Comparison of ENCODE assay signal across 19 cellular contexts in genomic region chr11:126361400-126361799, GRCh38.
"Had no signal": no experiment of that assay in that cellular context is flagged by ENCODE, and none has a peak within 500 bp of the region (broad histone marks: within the 10 kb centered on the region; RNA-seq: fewer than 3 reads in every experiment).

No MANE protein-coding gene starts in this region.

- H3K9me3 ChIP-seq: breast epithelium, heart left ventricle, neutrophil, prostate gland, testis had no signal

- H3K27me3 Mint-ChIP-seq: activated CD4-positive, alpha-beta T cell treated with anti-CD3 and anti-CD28 coated beads, Interleukin-2, amount 10 ng/mL, durations not matched to agents 7 days and 5 days had no signal

- H3K27ac ChIP-seq: prostate gland had no signal

- H3K36me3 Mint-ChIP-seq: mesothelial cell of epicardium, WTC11 had no signal

- H3K27ac Mint-ChIP-seq: activated CD4-positive, alpha-beta T cell treated with anti-CD3 and anti-CD28 coated beads, Interleukin-2, amount 10 ng/mL, durations not matched to agents 7 days and 5 days; activated T-helper 2 cell treated with anti-CD3 and anti-CD28 coated beads, Interferon-gamma antibody, Interleukin-2, Interleukin-4, amounts not matched to agents 10 μg/mL and 5 μg/mL and 100 μg/mL, durations not matched to agents 14 hours and 24 hours and 36 hours; mesothelial cell of epicardium; T-helper 1 cell treated with Interleukin-12 subunit alpha and Interleukin-12 subunit beta and Interleukin-4 antibody, amounts not matched to agents 30 μg/mL and 1 μg/mL, for 36 hours; WTC11 had no signal

- DNase-seq: activated CD4-positive, alpha-beta T cell treated with anti-CD3 and anti-CD28 coated beads, Interleukin-2, amount 10 ng/mL, durations not matched to agents 7 days and 5 days; activated CD8-positive, alpha-beta memory T cell treated with anti-CD3 and anti-CD28 coated beads for 24 hours; activated naive CD4-positive, alpha-beta T cell treated with anti-CD3 and anti-CD28 coated beads, Interleukin-2, amount 50 U/mL, for 16 hours; amygdala; effector CD4-positive, alpha-beta T cell; foreskin melanocyte; stimulated activated CD4-positive, alpha-beta T cell treated with anti-CD3 and anti-CD28 coated beads, Interleukin-12 subunit alpha, Interleukin-12 subunit beta, amount 100 ng/mL, for 4 hours; stimulated activated naive CD8-positive, alpha-beta T cell treated with anti-CD3 and anti-CD28 coated beads, Interleukin-15, Interleukin-2, amounts not matched to agents 100 U/mL and 50 U/mL, for 24 hours; testis had no signal

- H3K4me3 Mint-ChIP-seq: activated CD4-positive, alpha-beta T cell treated with anti-CD3 and anti-CD28 coated beads, Interleukin-2, amount 10 ng/mL, durations not matched to agents 7 days and 5 days; mesothelial cell of epicardium; T-helper 1 cell treated with Interleukin-12 subunit alpha and Interleukin-12 subunit beta and Interleukin-4 antibody, amounts not matched to agents 30 μg/mL and 1 μg/mL, for 36 hours; WTC11 had no signal

- FAIRE-seq: urothelium cell line had no signal

- ATAC-seq: heart left ventricle; sciatic nerve; stimulated activated naive CD8-positive, alpha-beta T cell treated with anti-CD3 and anti-CD28 coated beads, Interleukin-15, Interleukin-2, amounts not matched to agents 100 U/mL and 50 U/mL, for 24 hours; WTC11 had no signal

- H3K4me3 ChIP-seq: breast epithelium, heart left ventricle, prostate gland, testis had no signal

- H3K27me3 ChIP-seq: breast epithelium, heart left ventricle, neutrophil, testis had no signal

- H3K36me3 ChIP-seq: breast epithelium, heart left ventricle, prostate gland had no signal

- H3K9me3 Mint-ChIP-seq: activated CD4-positive, alpha-beta T cell treated with anti-CD3 and anti-CD28 coated beads, Interleukin-2, amount 10 ng/mL, durations not matched to agents 7 days and 5 days; activated T-helper 2 cell treated with anti-CD3 and anti-CD28 coated beads, Interferon-gamma antibody, Interleukin-2, Interleukin-4, amounts not matched to agents 10 μg/mL and 5 μg/mL and 100 μg/mL, durations not matched to agents 14 hours and 24 hours and 36 hours; mesothelial cell of epicardium; T-helper 1 cell treated with Interleukin-12 subunit alpha and Interleukin-12 subunit beta and Interleukin-4 antibody, amounts not matched to agents 30 μg/mL and 1 μg/mL, for 36 hours; WTC11 had no signal
